ENCODE assay signal across 17 cellular contexts in the genomic region with DNA sequence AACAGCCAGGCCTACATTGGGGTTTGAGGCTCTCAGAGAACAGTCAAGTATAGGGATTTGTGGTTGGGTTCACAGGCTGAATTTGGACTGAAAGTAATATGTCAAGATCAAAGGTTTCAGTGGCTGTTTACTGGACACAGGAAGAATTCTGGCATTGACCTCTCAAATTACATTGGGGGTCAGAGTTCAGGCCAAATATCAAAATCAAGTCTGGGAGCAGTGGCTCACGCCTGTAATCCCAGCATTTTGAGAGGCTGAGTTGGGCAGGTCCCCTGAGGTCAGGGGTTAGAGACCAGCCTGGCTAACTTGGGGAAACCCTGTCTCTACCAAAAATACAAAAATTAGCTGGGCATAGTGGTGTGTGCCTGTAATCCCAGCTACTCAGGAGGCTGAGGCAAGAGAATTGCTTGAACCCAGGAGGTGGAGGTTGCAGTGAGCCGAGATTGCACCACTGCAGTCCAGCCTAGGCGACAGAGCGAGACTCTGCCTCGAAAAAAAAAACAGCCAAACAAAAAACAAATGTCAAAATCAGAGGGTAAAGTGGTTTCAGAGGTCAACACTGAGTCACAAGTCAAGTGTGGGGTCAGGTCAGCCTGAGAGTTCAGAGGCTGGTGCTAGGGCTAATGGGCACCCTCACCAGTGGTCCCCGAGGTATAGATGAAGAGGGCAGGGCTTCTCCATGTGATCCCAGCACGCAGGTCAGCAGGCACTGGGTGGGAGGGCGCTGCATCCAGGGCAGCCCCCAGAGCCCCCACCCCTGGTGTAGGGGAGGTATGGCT. TPM values are rescaled to one million over a fixed set of nuclear protein-coding genes. Genes with fewer than 3 reads are reported as not detected.
DNase-seq lines count a peak whose midpoint lies in the region; ATAC-seq, FAIRE-seq and TF ChIP-seq lines count a peak whose summit lies in the region.
"Had no signal": no experiment of that assay in that cellular context is flagged by ENCODE, and none has a peak within 500 bp of the region (broad histone marks: within the 10 kb centered on the region; RNA-seq: fewer than 3 reads in every experiment).

No MANE protein-coding gene starts in this region.

- RAD21 ChIA-PET in GM12878 (lab: Charles Lee; ENCODE audit: unreplicated experiment), result no interaction called here

- BruUV-seq in IMR-90 (replicated peaks; lab: Mats Ljungman, UMichigan) (no TSS peak), GM12878 (replicated peaks; lab: Mats Ljungman, UMichigan) (no TSS peak)

- TF ChIP-seq POLR2A in IMR-90 (IDR thresholded peaks at IDR 0.05; ENCODE audit: low read depth, low read length) (no peak), GM12878 (IDR thresholded peaks at IDR 0.05; ENCODE audit: low read depth, low read length) (no peak), GM12892 (IDR thresholded peaks at IDR 0.05; ENCODE audit: low read depth, low read length) (no peak)

- no peak overlapping the region for H2BK15ac ChIP-seq in IMR-90 (ENCODE audit: low read depth, low read length)

- peaks cover 9% of the 10 kb centered on the region for H3K79me2 ChIP-seq in GM12878 (ENCODE audit: control insufficient read depth, insufficient read depth, low read length)

- H4K20me1 ChIP-seq in IMR-90 (ENCODE audit: insufficient read depth, low read length), result no peaks in the 10 kb centered on the region
- no peaks in the 10 kb centered on the region for H4K20me1 ChIP-seq in GM12878 (ENCODE audit: control insufficient read depth, insufficient read depth)

- TF ChIP-seq CTCF in IMR-90 (conservative IDR thresholded peaks at IDR 0.05; ENCODE audit: low read depth, low read length), result no peak
- TF ChIP-seq CTCF in GM12878 (IDR thresholded peaks at IDR 0.05 in 2 of 3, conservative IDR thresholded peaks at IDR 0.05 in 1 of 3; ENCODE audit: control insufficient read depth in 2 of 3, extremely low read depth in 1 of 3, insufficient read depth in 1 of 3, low read depth in 3 of 3, low read length in 3 of 3), result no peak
- TF ChIP-seq CTCF in neural crest cell (conservative IDR thresholded peaks at IDR 0.05), result no peak

- CTCF ChIA-PET in IMR-90 (lab: Yijun Ruan, JAX), result no interaction called here
- CTCF ChIA-PET in GM12878 (lab: Yijun Ruan, JAX), result interaction anchor here (1.1 to 1.5 kb wide), 2 partner anchors 10 kb away, joined by 3 to 5 read pairs; a partner anchor contains a TSS

- H3K4me2 ChIP-seq in IMR-90 (ENCODE audit: low read depth, low read length), result no peak overlapping the region
- H3K4me2 ChIP-seq in GM12878 (ENCODE audit: control insufficient read depth, insufficient read depth), result no peak overlapping the region
- H3K4me2 ChIP-seq: PC-9 had no signal

- TF ChIP-seq RAD21 in IMR-90 (IDR thresholded peaks at IDR 0.05; ENCODE audit: low read length) (no peak), GM12878 (IDR thresholded peaks at IDR 0.05; ENCODE audit: insufficient read depth, low read depth, low read length) (no peak)

- no peaks in the 10 kb centered on the region for H3K27me3 Mint-ChIP-seq in neural crest cell (ENCODE audit: low read depth)
- H3K27me3 Mint-ChIP-seq: CD4-positive, alpha-beta T cell had no signal

- intact Hi-C loops in IMR-90 (cut with micrococcal nuclease), result no loop called here
- intact Hi-C loops in GM12878 (cut with micrococcal nuclease; ENCODE audit: unreplicated experiment), result no loop called here

- H3K9ac ChIP-seq in IMR-90 (ENCODE audit: low read depth, low read length) (no peak overlapping the region), GM12878 (ENCODE audit: control insufficient read depth, insufficient read depth, low read length) (no peak overlapping the region)

- peaks cover 4% of the 10 kb centered on the region; the same call in 1 of the 2 replicates for H3K36me3 ChIP-seq in IMR-90 (ENCODE audit: control insufficient read depth, insufficient read depth, low read length)
- H3K36me3 ChIP-seq in GM12878 (ENCODE audit: control insufficient read depth in 2 of 2, insufficient read depth in 2 of 2, low read length in 1 of 2), result no peaks in the 10 kb centered on the region

- no CpG with 5 or more reads among the region's 8 CpGs for WGBS in IMR-90 (ENCODE audit: extremely low coverage in 2 of 2, insufficient read length in 1 of 2), 2 experiments
- WGBS in GM12878 (ENCODE audit: insufficient coverage, insufficient replicate concordance, low lambda C conversion rate, missing lambda C conversion rate), result 59% methylated on average over 8 of the region's 8 CpGs

- H3K27ac Mint-ChIP-seq in neural crest cell (ENCODE audit: unreplicated experiment), result no peak overlapping the region
- H3K27ac Mint-ChIP-seq: CD4-positive, alpha-beta T cell had no signal

- peak overlapping the region; percentile 55 for H2AK9ac ChIP-seq in IMR-90 (replicated peaks; ENCODE audit: low read depth, low read length, poor library complexity)

- DNase-seq in IMR-90, result no peak
- DNase-seq in GM12878 (ENCODE audit: low read depth, low spot score), result no peak
- no peak for DNase-seq in neural crest cell (ENCODE audit: low read depth, low spot score)
- DNase-seq in GM12892 (ENCODE audit: insufficient read length), result no peak
- DNase-seq: Calu3; CD4-positive, alpha-beta T cell; DMS53; MG63; NCI-H1092; NCI-H146; NCI-H2081; NCI-H82; PC-9 had no signal

- ATAC-seq in IMR-90 (ENCODE audit: low read depth), result no peak
- no peak for ATAC-seq in GM12878
- no peak for ATAC-seq in HG02885 (IDR thresholded peaks at IDR 0.05; ENCODE audit: poor library complexity, unreplicated experiment)

- TF ChIP-seq EP300 in GM12878 (IDR thresholded peaks at IDR 0.05; ENCODE audit: borderline replicate concordance in 1 of 2, control insufficient read depth in 1 of 2, low read depth in 2 of 2, low read length in 2 of 2), result no peak

- in situ Hi-C loops in IMR-90 (cut with MboI; ENCODE audit: low sequenced_read_pairs) (no loop called here), GM12878 (cut with MboI) (no loop called here)

- H3K9me3 ChIP-seq in IMR-90 (ENCODE audit: control insufficient read depth, insufficient read depth, low read length) (peaks cover 2% of the 10 kb centered on the region; the same call in 1 of the 2 replicates), GM12878 (replicated peaks; ENCODE audit: control insufficient read depth, insufficient read depth, low read length) (no peaks in the 10 kb centered on the region; the same call in 2 of the 3 replicates)
- H3K9me3 ChIP-seq: MG63 had no signal

- POLR2A ChIA-PET in IMR-90 (lab: Charles Lee; ENCODE audit: unreplicated experiment) (no interaction called here), GM12878 (lab: Charles Lee) (no interaction called here)

- no peak overlapping the region for H2BK20ac ChIP-seq in IMR-90 (ENCODE audit: low read depth, low read length)

- H3K79me1 ChIP-seq in IMR-90 (ENCODE audit: low read depth in 1 of 2, low read length in 2 of 2), result peaks cover 4 to 30% of the 10 kb centered on the region in 2 experiments; a peak in 3 of 4 replicates

- no peak overlapping the region for H2AFZ ChIP-seq in IMR-90 (replicated peaks; ENCODE audit: low read length, poor library complexity)
- no peak overlapping the region for H2AFZ ChIP-seq in GM12878 (ENCODE audit: control insufficient read depth, low read depth, low read length)
- H2AFZ ChIP-seq: PC-9 had no signal

- H3K4me1 ChIP-seq in IMR-90 (ENCODE audit: control insufficient read depth, insufficient read depth, low read length) (no peaks in the 10 kb centered on the region), GM12878 (ENCODE audit: control insufficient read depth, insufficient read depth, low read length) (peaks cover 8% of the 10 kb centered on the region)
- H3K4me1 ChIP-seq: SJSA1 had no signal

- SMC1A ChIA-PET in GM12878 (lab: Charles Lee; ENCODE audit: uncharacterized antibody, unreplicated experiment), result no interaction called here

- H3K9me3 Mint-ChIP-seq in neural crest cell, result peaks cover 9% of the 10 kb centered on the region

- no peak overlapping the region for H2AK5ac ChIP-seq in IMR-90 (ENCODE audit: low read depth, low read length)

- peaks cover 16% of the 10 kb centered on the region for H3K4me1 Mint-ChIP-seq in neural crest cell

- no peak overlapping the region for H4K8ac ChIP-seq in IMR-90 (ENCODE audit: low read depth in 2 of 2, low read length in 2 of 2)

- no peak overlapping the region for H3K23ac ChIP-seq in IMR-90 (ENCODE audit: low read depth, low read length)

- H3K14ac ChIP-seq in IMR-90 (replicated peaks; ENCODE audit: low read depth, low read length), result no peak overlapping the region

- dilution Hi-C loops in IMR-90 (cut with HindIII; ENCODE audit: low sequenced_read_pairs, unreplicated experiment), result no loop called here

- H3K27ac ChIP-seq in IMR-90 (ENCODE audit: insufficient read depth, low read length), result no peak overlapping the region
- H3K27ac ChIP-seq in GM12878 (ENCODE audit: control insufficient read depth, insufficient read depth), result no peak overlapping the region
- H3K27ac ChIP-seq: PC-9, SJSA1 had no signal

- H3K56ac ChIP-seq in IMR-90 (ENCODE audit: extremely low read depth, insufficient read depth, low read length), result no peak overlapping the region

- H3K4me3 Mint-ChIP-seq in neural crest cell, result peak overlapping the region; percentile 31
- H3K4me3 Mint-ChIP-seq: CD4-positive, alpha-beta T cell had no signal

- H2BK120ac ChIP-seq in IMR-90 (ENCODE audit: low read depth, low read length), result no peak overlapping the region

- H3K36me3 Mint-ChIP-seq in neural crest cell (ENCODE audit: low read depth), result peaks cover 12% of the 10 kb centered on the region

- no peak overlapping the region for H2BK5ac ChIP-seq in IMR-90 (ENCODE audit: low read depth, low read length, poor library complexity, severe bottlenecking)

- H4K91ac ChIP-seq in IMR-90 (ENCODE audit: insufficient read depth, low read depth, low read length), result no peak overlapping the region

- no peak overlapping the region for H4K5ac ChIP-seq in IMR-90 (ENCODE audit: low read depth, low read length)

- H3K18ac ChIP-seq in IMR-90 (ENCODE audit: low read depth, low read length), result no peak overlapping the region

- H3K4ac ChIP-seq in IMR-90 (ENCODE audit: low read depth, low read length), result no peak overlapping the region

- FAIRE-seq in GM12878 (lab: Jason Lieb, UNC), result no peak
- FAIRE-seq in GM12892 (lab: Jason Lieb, UNC), result no peak
- FAIRE-seq: GM19239, H1 had no signal

- H3K4me3 ChIP-seq in IMR-90 (ENCODE audit: insufficient read depth, low read depth, low read length) (no peak overlapping the region), GM12878 (no peak overlapping the region)
- H3K4me3 ChIP-seq: MG63, PC-9, SJSA1 had no signal

- no peaks in the 10 kb centered on the region for H3K27me3 ChIP-seq in IMR-90 (ENCODE audit: control insufficient read depth, insufficient read depth, low read length)
- no peaks in the 10 kb centered on the region for H3K27me3 ChIP-seq in GM12878 (replicated peaks in 1 of 2; ENCODE audit: control insufficient read depth in 2 of 2, insufficient read depth in 2 of 2, low read length in 1 of 2)
- H3K27me3 ChIP-seq: MG63, SJSA1 had no signal

- H3K9me1 ChIP-seq in IMR-90 (ENCODE audit: insufficient read depth, low read length), result no peaks in the 10 kb centered on the region

RNA-seq across cellular contexts. Expression of a gene that starts 1.5 kb away (rescaled TPM):
- total RNA-seq in IMR-90 (2012; rRNA removed) (7.5 and 7.7 TPM in 2 replicates), GM12878 (2014; rRNA removed) (48.4 and 57.2 TPM in 2 replicates), GM12878 (2014; rRNA removed; fragmentation: Illumina TruSeq; extraction: Trizol) (25.7 and 26.8 TPM in 2 replicates), GM12878 (2021) (31.2 and 31.5 TPM in 2 replicates), neural crest cell (16.2 and 17.5 TPM in 2 replicates)
- polyA plus RNA-seq in IMR-90 (2012; rRNA removed) (11.2 and 13.5 TPM in 2 replicates), GM12878 (2011; rRNA removed) (13.7 and 32.0 TPM in 2 replicates), GM12878 (2014; fragmentation: Illumina TruSeq; extraction: Trizol) (5.7 and 21.2 TPM in 2 replicates), GM12878 (2014; fragmentation: Nextera tagmentation; extraction: Ambion mirVana) (100 to 1,000 TPM; 113 to 127 TPM), GM12878 (2014; rRNA removed) (55.7 and 62.9 TPM in 2 replicates), GM12878 (2016; fragmentation: Nextera tagmentation; extraction: Ambion mirVana) (10 to 100 TPM; 25.8 to 28.6 TPM)
- polyA plus RNA-seq in IMR-90 (2012; cell fraction: cytosol; rRNA removed), result 14.8 and 23.8 TPM in 2 replicates
- polyA plus RNA-seq in IMR-90 (2012; cell fraction: nucleus; rRNA removed; ENCODE audit: low replicate concordance), result 4.3 and 6.5 TPM in 2 replicates
- total RNA-seq in GM12878 (2013; cell fraction: nucleolus; rRNA removed), result 20.5 and 26.7 TPM in 2 replicates
- polyA plus RNA-seq in GM12878 (2011; ENCODE audit: low read depth), result 28.8 TPM
- 64.9 and 72.7 TPM in 2 replicates for polyA plus RNA-seq in GM12878 (2011; cell fraction: cytosol; rRNA removed)
- polyA plus RNA-seq in GM12878 (2011; cell fraction: nucleus; rRNA removed), result 30.2 and 38.4 TPM in 2 replicates
- polyA plus RNA-seq in GM12878 (2012), result 36.9 and 38.7 TPM in 2 replicates
- polyA minus RNA-seq in GM12878 (2011; rRNA and poly(A)+ RNA removed), result 26.4 and 33.4 TPM in 2 replicates
- polyA minus RNA-seq in GM12878 (2011; cell fraction: cytosol; rRNA and poly(A)+ RNA removed), result 7.6 and 12.6 TPM in 2 replicates
- 13.8 and 24.1 TPM in 2 replicates for polyA minus RNA-seq in GM12878 (2011; cell fraction: nucleus; rRNA and poly(A)+ RNA removed)
- 36.2 TPM for polyA plus RNA-seq in GM12892 (2012; ENCODE audit: missing spikeins)

RNA-seq across cellular contexts. Expression of a gene that starts 9.3 kb away (rescaled TPM):
- total RNA-seq in IMR-90 (2012; rRNA removed), result 1.4 TPM in 2 replicates
- 9.7 and 13.5 TPM in 2 replicates for polyA plus RNA-seq in IMR-90 (2012; rRNA removed)
- polyA plus RNA-seq in IMR-90 (2012; cell fraction: cytosol; rRNA removed), result 9.5 and 13.5 TPM in 2 replicates
- polyA plus RNA-seq in IMR-90 (2012; cell fraction: nucleus; rRNA removed; ENCODE audit: low replicate concordance), result 13.1 and 26.4 TPM in 2 replicates
- total RNA-seq in GM12878 (2013; cell fraction: nucleolus; rRNA removed), result 15.6 and 15.7 TPM in 2 replicates
- 4.5 and 6.1 TPM in 2 replicates for total RNA-seq in GM12878 (2014; rRNA removed)
- total RNA-seq in GM12878 (2014; rRNA removed; fragmentation: Illumina TruSeq; extraction: Trizol), result 1.2 and 1.7 TPM in 2 replicates
- total RNA-seq in GM12878 (2021), result 12.7 and 17.2 TPM in 2 replicates
- 1.9 TPM for polyA plus RNA-seq in GM12878 (2011; ENCODE audit: low read depth)
- polyA plus RNA-seq in GM12878 (2011; rRNA removed), result 0.72 and 2.4 TPM in 2 replicates
- polyA plus RNA-seq in GM12878 (2011; cell fraction: cytosol; rRNA removed), result 4.0 and 5.1 TPM in 2 replicates
- 8.5 and 13.4 TPM in 2 replicates for polyA plus RNA-seq in GM12878 (2011; cell fraction: nucleus; rRNA removed)
- polyA plus RNA-seq in GM12878 (2012), result 10.1 TPM in 2 replicates
- 0.13 and 1.2 TPM in 2 replicates for polyA plus RNA-seq in GM12878 (2014; fragmentation: Illumina TruSeq; extraction: Trizol)
- under 1 TPM; 0.29 to 0.33 TPM for polyA plus RNA-seq in GM12878 (2014; fragmentation: Nextera tagmentation; extraction: Ambion mirVana)
- polyA plus RNA-seq in GM12878 (2014; rRNA removed), result 7.7 and 8.0 TPM in 2 replicates
- polyA plus RNA-seq in GM12878 (2016; fragmentation: Nextera tagmentation; extraction: Ambion mirVana), result 10 to 100 TPM; 13.9 to 14.3 TPM
- 1.8 and 5.1 TPM in 2 replicates for polyA minus RNA-seq in GM12878 (2011; rRNA and poly(A)+ RNA removed)
- 3.8 and 4.0 TPM in 2 replicates for polyA minus RNA-seq in GM12878 (2011; cell fraction: cytosol; rRNA and poly(A)+ RNA removed)
- polyA minus RNA-seq in GM12878 (2011; cell fraction: nucleus; rRNA and poly(A)+ RNA removed), result 7.6 and 15.4 TPM in 2 replicates
- 24.1 and 27.3 TPM in 2 replicates for total RNA-seq in neural crest cell
- 3.1 TPM for polyA plus RNA-seq in GM12892 (2012; ENCODE audit: missing spikeins)

RNA-seq across cellular contexts. Expression of a gene that starts 33.6 kb away (rescaled TPM):
- total RNA-seq in IMR-90 (2012; rRNA removed) (313 and 349 TPM in 2 replicates), GM12878 (2014; rRNA removed) (569 and 650 TPM in 2 replicates), GM12878 (2014; rRNA removed; fragmentation: Illumina TruSeq; extraction: Trizol) (256 and 311 TPM in 2 replicates), GM12878 (2021) (492 and 503 TPM in 2 replicates), neural crest cell (964 and 1,000 TPM in 2 replicates)
- polyA plus RNA-seq in IMR-90 (2012; rRNA removed) (465 and 964 TPM in 2 replicates), GM12878 (2011; rRNA removed) (167 and 420 TPM in 2 replicates), GM12878 (2014; fragmentation: Illumina TruSeq; extraction: Trizol) (147 and 280 TPM in 2 replicates), GM12878 (2014; fragmentation: Nextera tagmentation; extraction: Ambion mirVana) (10 to 100 TPM in 1 of 2 experiments, 1 to 10 TPM in 1; 5.0 to 32.5 TPM), GM12878 (2014; rRNA removed) (363 and 502 TPM in 2 replicates), GM12878 (2016; fragmentation: Nextera tagmentation; extraction: Ambion mirVana) (10 to 100 TPM; 82.9 to 91.1 TPM)
- 339 TPM in 2 replicates for polyA plus RNA-seq in IMR-90 (2012; cell fraction: cytosol; rRNA removed)
- 522 and 1,051 TPM in 2 replicates for polyA plus RNA-seq in IMR-90 (2012; cell fraction: nucleus; rRNA removed; ENCODE audit: low replicate concordance)
- total RNA-seq in GM12878 (2013; cell fraction: nucleolus; rRNA removed), result 166 and 167 TPM in 2 replicates
- polyA plus RNA-seq in GM12878 (2011; ENCODE audit: low read depth), result 313 TPM
- polyA plus RNA-seq in GM12878 (2011; cell fraction: cytosol; rRNA removed), result 459 and 854 TPM in 2 replicates
- 1,223 and 1,590 TPM in 2 replicates for polyA plus RNA-seq in GM12878 (2011; cell fraction: nucleus; rRNA removed)
- 410 and 474 TPM in 2 replicates for polyA plus RNA-seq in GM12878 (2012)
- polyA minus RNA-seq in GM12878 (2011; rRNA and poly(A)+ RNA removed), result 1,048 and 1,483 TPM in 2 replicates
- 474 and 545 TPM in 2 replicates for polyA minus RNA-seq in GM12878 (2011; cell fraction: cytosol; rRNA and poly(A)+ RNA removed)
- polyA minus RNA-seq in GM12878 (2011; cell fraction: nucleus; rRNA and poly(A)+ RNA removed), result 282 and 438 TPM in 2 replicates
- polyA plus RNA-seq in GM12892 (2012; ENCODE audit: missing spikeins), result 283 TPM

RNA-seq across cellular contexts. Expression of a gene that starts 34.1 kb away (rescaled TPM):
- 3.9 and 4.8 TPM in 2 replicates for total RNA-seq in IMR-90 (2012; rRNA removed)
- polyA plus RNA-seq in IMR-90 (2012; rRNA removed), result 6.9 and 7.5 TPM in 2 replicates
- 4.6 and 7.2 TPM in 2 replicates for polyA plus RNA-seq in IMR-90 (2012; cell fraction: cytosol; rRNA removed)
- polyA plus RNA-seq in IMR-90 (2012; cell fraction: nucleus; rRNA removed; ENCODE audit: low replicate concordance), result 17.1 and 41.8 TPM in 2 replicates
- 13.0 and 16.4 TPM in 2 replicates for total RNA-seq in GM12878 (2013; cell fraction: nucleolus; rRNA removed)
- 6.5 and 6.9 TPM in 2 replicates for total RNA-seq in GM12878 (2014; rRNA removed)
- 2.3 and 2.5 TPM in 2 replicates for total RNA-seq in GM12878 (2014; rRNA removed; fragmentation: Illumina TruSeq; extraction: Trizol)
- total RNA-seq in GM12878 (2021), result 5.6 and 6.0 TPM in 2 replicates
- 2.3 TPM for polyA plus RNA-seq in GM12878 (2011; ENCODE audit: low read depth)
- 1.1 and 3.5 TPM in 2 replicates for polyA plus RNA-seq in GM12878 (2011; rRNA removed)
- 4.5 and 7.9 TPM in 2 replicates for polyA plus RNA-seq in GM12878 (2011; cell fraction: cytosol; rRNA removed)
- polyA plus RNA-seq in GM12878 (2011; cell fraction: nucleus; rRNA removed), result 15.2 and 15.6 TPM in 2 replicates
- polyA plus RNA-seq in GM12878 (2012), result 7.6 and 8.0 TPM in 2 replicates
- 0.63 and 1.6 TPM in 2 replicates for polyA plus RNA-seq in GM12878 (2014; fragmentation: Illumina TruSeq; extraction: Trizol)
- under 1 TPM; 0.14 to 0.49 TPM for polyA plus RNA-seq in GM12878 (2014; fragmentation: Nextera tagmentation; extraction: Ambion mirVana)
- 5.3 and 5.8 TPM in 2 replicates for polyA plus RNA-seq in GM12878 (2014; rRNA removed)
- 1 to 10 TPM; 4.7 to 5.7 TPM for polyA plus RNA-seq in GM12878 (2016; fragmentation: Nextera tagmentation; extraction: Ambion mirVana)
- 3.6 and 6.9 TPM in 2 replicates for polyA minus RNA-seq in GM12878 (2011; rRNA and poly(A)+ RNA removed)
- polyA minus RNA-seq in GM12878 (2011; cell fraction: cytosol; rRNA and poly(A)+ RNA removed), result 3.8 and 4.0 TPM in 2 replicates
- 7.7 and 11.0 TPM in 2 replicates for polyA minus RNA-seq in GM12878 (2011; cell fraction: nucleus; rRNA and poly(A)+ RNA removed)
- total RNA-seq in neural crest cell, result 16.5 and 18.6 TPM in 2 replicates
- polyA plus RNA-seq in GM12892 (2012; ENCODE audit: missing spikeins), result 4.9 TPM

RNA-seq across cellular contexts. Expression of a gene that starts 43.4 kb away (rescaled TPM):
- total RNA-seq in IMR-90 (2012; rRNA removed) (6.6 and 6.9 TPM in 2 replicates), GM12878 (2014; rRNA removed) (10.6 and 13.9 TPM in 2 replicates), GM12878 (2014; rRNA removed; fragmentation: Illumina TruSeq; extraction: Trizol) (5.0 and 5.9 TPM in 2 replicates), GM12878 (2021) (12.1 and 12.9 TPM in 2 replicates), neural crest cell (17.5 and 18.8 TPM in 2 replicates)
- polyA plus RNA-seq in IMR-90 (2012; rRNA removed) (5.6 and 6.0 TPM in 2 replicates), GM12878 (2011; rRNA removed) (2.8 and 5.7 TPM in 2 replicates), GM12878 (2014; fragmentation: Illumina TruSeq; extraction: Trizol) (3.1 and 3.5 TPM in 2 replicates), GM12878 (2014; fragmentation: Nextera tagmentation; extraction: Ambion mirVana) (1 to 10 TPM in 1 of 2 experiments, under 1 TPM in 1; 0.71 to 2.1 TPM), GM12878 (2014; rRNA removed) (8.1 and 9.5 TPM in 2 replicates), GM12878 (2016; fragmentation: Nextera tagmentation; extraction: Ambion mirVana) (1 to 10 TPM; 8.5 to 9.0 TPM)
- polyA plus RNA-seq in IMR-90 (2012; cell fraction: cytosol; rRNA removed), result 2.8 and 4.8 TPM in 2 replicates
- polyA plus RNA-seq in IMR-90 (2012; cell fraction: nucleus; rRNA removed; ENCODE audit: low replicate concordance), result 10.3 and 19.3 TPM in 2 replicates
- total RNA-seq in GM12878 (2013; cell fraction: nucleolus; rRNA removed), result 35.9 and 44.8 TPM in 2 replicates
- polyA plus RNA-seq in GM12878 (2011; ENCODE audit: low read depth), result 3.3 TPM
- polyA plus RNA-seq in GM12878 (2011; cell fraction: cytosol; rRNA removed), result 6.7 and 10.0 TPM in 2 replicates
- polyA plus RNA-seq in GM12878 (2011; cell fraction: nucleus; rRNA removed), result 11.2 and 13.9 TPM in 2 replicates
- 7.0 and 7.3 TPM in 2 replicates for polyA plus RNA-seq in GM12878 (2012)
- polyA minus RNA-seq in GM12878 (2011; rRNA and poly(A)+ RNA removed), result 9.7 and 19.5 TPM in 2 replicates
- 4.1 and 5.9 TPM in 2 replicates for polyA minus RNA-seq in GM12878 (2011; cell fraction: cytosol; rRNA and poly(A)+ RNA removed)
- polyA minus RNA-seq in GM12878 (2011; cell fraction: nucleus; rRNA and poly(A)+ RNA removed), result 19.2 and 29.2 TPM in 2 replicates
- 2.8 TPM for polyA plus RNA-seq in GM12892 (2012; ENCODE audit: missing spikeins)
